Comparison of ENCODE assay signal across 21 cellular contexts in the genomic region with DNA sequence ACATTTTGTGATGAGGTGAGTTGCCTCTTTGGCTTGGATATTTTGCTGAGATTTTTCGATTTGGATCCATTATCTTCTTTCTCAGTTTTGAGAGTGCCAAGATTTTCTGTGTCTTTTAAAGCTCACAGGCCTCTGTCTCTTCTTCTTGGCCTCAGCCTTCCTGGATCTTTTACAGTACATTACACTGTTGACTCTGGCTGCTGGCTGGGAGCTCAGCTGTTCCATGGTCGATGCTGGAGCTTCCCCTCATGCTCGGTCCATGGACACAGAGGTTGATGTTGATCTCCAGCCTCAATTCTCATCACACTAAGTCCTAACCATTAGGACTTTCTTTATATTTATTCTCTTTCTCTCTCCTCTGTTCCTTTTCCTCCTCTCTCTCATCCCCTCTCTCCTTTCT.
"Had no signal": no experiment of that assay in that cellular context is flagged by ENCODE, and none has a peak within 500 bp of the region (broad histone marks: within the 10 kb centered on the region; RNA-seq: fewer than 3 reads in every experiment).

No MANE protein-coding gene starts in this region.

- H3K36me3 Mint-ChIP-seq: activated CD8-positive, alpha-beta memory T cell treated with anti-CD3 and anti-CD28 coated beads, Interleukin-2, amount 10 ng/mL, durations not matched to agents 7 days and 5 days; activated naive CD8-positive, alpha-beta T cell; memory B cell; naive thymus-derived CD8-positive, alpha-beta T cell; T-cell had no signal

- H3K4me1 Mint-ChIP-seq: activated CD4-positive, alpha-beta memory T cell treated with anti-CD3 and anti-CD28 coated beads, Interleukin-2, amount 10 ng/mL, durations not matched to agents 7 days and 5 days; activated CD8-positive, alpha-beta memory T cell treated with anti-CD3 and anti-CD28 coated beads, Interleukin-2, amount 10 ng/mL, durations not matched to agents 7 days and 5 days; memory B cell; naive thymus-derived CD8-positive, alpha-beta T cell; stimulated activated naive CD8-positive, alpha-beta T cell treated with anti-CD3 and anti-CD28 coated beads, Interleukin-15, amount 100 ng/mL, for 72 hours; T-cell had no signal

- H3K4me1 ChIP-seq: body of pancreas, colonic mucosa, suprapubic skin, vagina had no signal

- H3K4me2 ChIP-seq: SK-N-SH had no signal

- H3K4me3 ChIP-seq: body of pancreas, colonic mucosa, gastroesophageal sphincter, mucosa of descending colon, suprapubic skin, vagina had no signal

- H3K27me3 Mint-ChIP-seq: activated CD4-positive, alpha-beta memory T cell treated with anti-CD3 and anti-CD28 coated beads, Interleukin-2, amount 10 ng/mL, durations not matched to agents 7 days and 5 days; activated naive CD8-positive, alpha-beta T cell; stimulated activated naive CD8-positive, alpha-beta T cell treated with anti-CD3 and anti-CD28 coated beads, Interleukin-15, amount 100 ng/mL, for 72 hours; T-cell had no signal

- ATAC-seq: activated CD8-positive, alpha-beta memory T cell treated with anti-CD3 and anti-CD28 coated beads, Interleukin-2, amount 10 ng/mL, durations not matched to agents 7 days and 5 days; body of pancreas; gastroesophageal sphincter; mucosa of descending colon; naive thymus-derived CD8-positive, alpha-beta T cell; stimulated activated naive CD8-positive, alpha-beta T cell treated with anti-CD3 and anti-CD28 coated beads, Interleukin-15, amount 100 ng/mL, for 72 hours; T-cell had no signal

- H3K9me3 ChIP-seq: body of pancreas, colonic mucosa, gastroesophageal sphincter, mucosa of descending colon, SK-N-SH, suprapubic skin, vagina had no signal

- H3K27me3 ChIP-seq: body of pancreas, colonic mucosa, gastroesophageal sphincter, suprapubic skin, vagina had no signal

- H3K9ac ChIP-seq: SK-N-SH had no signal

- H3K27ac Mint-ChIP-seq: activated CD4-positive, alpha-beta memory T cell treated with anti-CD3 and anti-CD28 coated beads, Interleukin-2, amount 10 ng/mL, durations not matched to agents 7 days and 5 days; activated CD8-positive, alpha-beta memory T cell treated with anti-CD3 and anti-CD28 coated beads, Interleukin-2, amount 10 ng/mL, durations not matched to agents 7 days and 5 days; activated naive CD8-positive, alpha-beta T cell; memory B cell; naive thymus-derived CD8-positive, alpha-beta T cell; stimulated activated naive CD8-positive, alpha-beta T cell treated with anti-CD3 and anti-CD28 coated beads, Interleukin-15, amount 100 ng/mL, for 72 hours; T-cell had no signal

- DNase-seq: activated CD4-positive, alpha-beta memory T cell treated with anti-CD3 and anti-CD28 coated beads, Interleukin-2, amount 10 ng/mL, durations not matched to agents 7 days and 5 days; activated CD4-positive, alpha-beta T cell treated with anti-CD3 and anti-CD28 coated beads for 48 hours; activated CD4-positive, CD25-positive, alpha-beta regulatory T cell; activated CD8-positive, alpha-beta memory T cell treated with anti-CD3 and anti-CD28 coated beads, Interleukin-2, amount 10 ng/mL, durations not matched to agents 7 days and 5 days; amniotic stem cell; body of pancreas; caudate nucleus; colonic mucosa; erythroblast; left cardiac atrium; mucosa of descending colon; naive thymus-derived CD8-positive, alpha-beta T cell; SK-N-SH; stimulated activated naive CD8-positive, alpha-beta T cell treated with anti-CD3 and anti-CD28 coated beads, Interleukin-15, amount 100 ng/mL, for 72 hours; T-cell; trophoblast cell had no signal

- H3K36me3 ChIP-seq: colonic mucosa, gastroesophageal sphincter, suprapubic skin, vagina had no signal

- H3K9me3 Mint-ChIP-seq: activated CD4-positive, alpha-beta memory T cell treated with anti-CD3 and anti-CD28 coated beads, Interleukin-2, amount 10 ng/mL, durations not matched to agents 7 days and 5 days; memory B cell; stimulated activated naive CD8-positive, alpha-beta T cell treated with anti-CD3 and anti-CD28 coated beads, Interleukin-15, amount 100 ng/mL, for 72 hours; T-cell had no signal

- H3K4me3 Mint-ChIP-seq: activated CD4-positive, alpha-beta memory T cell treated with anti-CD3 and anti-CD28 coated beads, Interleukin-2, amount 10 ng/mL, durations not matched to agents 7 days and 5 days; activated CD8-positive, alpha-beta memory T cell treated with anti-CD3 and anti-CD28 coated beads, Interleukin-2, amount 10 ng/mL, durations not matched to agents 7 days and 5 days; activated naive CD8-positive, alpha-beta T cell; memory B cell; naive thymus-derived CD8-positive, alpha-beta T cell; stimulated activated naive CD8-positive, alpha-beta T cell treated with anti-CD3 and anti-CD28 coated beads, Interleukin-15, amount 100 ng/mL, for 72 hours; T-cell had no signal

- H3K27ac ChIP-seq: body of pancreas, colonic mucosa, gastroesophageal sphincter, suprapubic skin, vagina had no signal
